In the genomic region with DNA sequence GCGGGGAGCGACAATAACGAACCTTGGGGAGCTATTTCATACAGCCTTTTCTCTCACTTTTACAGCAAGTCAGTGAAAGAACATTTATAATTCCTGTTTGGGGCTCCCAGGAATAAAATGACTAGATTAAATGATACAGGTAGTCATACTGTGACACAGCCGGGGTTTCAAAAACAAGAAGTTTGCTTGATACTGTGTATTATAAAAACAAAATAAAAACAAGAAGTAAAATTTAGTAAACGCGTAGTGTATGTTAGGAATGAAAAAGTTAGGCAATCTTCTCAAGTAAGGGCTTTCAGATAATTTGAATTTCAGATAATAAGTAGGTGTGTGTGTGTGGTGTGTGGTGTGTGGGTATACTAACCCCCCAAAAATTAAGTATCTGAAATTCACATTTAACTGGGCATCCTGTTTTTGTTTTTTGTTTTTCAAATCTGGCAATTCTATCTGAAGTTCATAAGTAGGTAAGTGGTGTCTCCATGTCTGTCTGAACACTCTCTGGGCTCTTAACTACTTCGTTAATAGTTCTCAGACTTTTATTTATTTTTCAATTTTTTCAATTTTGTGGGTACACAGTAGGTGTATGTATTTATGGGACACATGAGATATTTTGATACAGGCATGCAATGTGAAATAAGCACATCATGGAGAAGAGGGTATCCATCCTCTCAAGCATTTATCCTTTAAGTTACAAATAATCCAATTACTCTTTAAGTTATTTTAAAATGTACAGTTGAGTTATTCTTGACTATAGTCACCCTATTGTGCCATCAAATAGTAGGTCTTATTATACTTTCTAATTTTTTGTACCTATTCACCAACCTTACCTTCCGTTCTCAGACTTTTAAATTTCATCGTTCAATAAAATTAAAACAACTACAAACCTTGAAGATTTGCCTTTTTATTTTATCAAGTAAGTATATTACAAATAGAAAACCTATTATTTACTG, we compare ENCODE assay signal across 1 cellular context.
TF ChIP-seq lines count a peak whose summit lies in the region.

No MANE protein-coding gene starts in this region.

TF ChIP-seq in GM23338, 12 proteins besides CTCF, POLR2A, EP300 and RAD21 (continued from another document):
- TF ChIP-seq, protein P1, sequence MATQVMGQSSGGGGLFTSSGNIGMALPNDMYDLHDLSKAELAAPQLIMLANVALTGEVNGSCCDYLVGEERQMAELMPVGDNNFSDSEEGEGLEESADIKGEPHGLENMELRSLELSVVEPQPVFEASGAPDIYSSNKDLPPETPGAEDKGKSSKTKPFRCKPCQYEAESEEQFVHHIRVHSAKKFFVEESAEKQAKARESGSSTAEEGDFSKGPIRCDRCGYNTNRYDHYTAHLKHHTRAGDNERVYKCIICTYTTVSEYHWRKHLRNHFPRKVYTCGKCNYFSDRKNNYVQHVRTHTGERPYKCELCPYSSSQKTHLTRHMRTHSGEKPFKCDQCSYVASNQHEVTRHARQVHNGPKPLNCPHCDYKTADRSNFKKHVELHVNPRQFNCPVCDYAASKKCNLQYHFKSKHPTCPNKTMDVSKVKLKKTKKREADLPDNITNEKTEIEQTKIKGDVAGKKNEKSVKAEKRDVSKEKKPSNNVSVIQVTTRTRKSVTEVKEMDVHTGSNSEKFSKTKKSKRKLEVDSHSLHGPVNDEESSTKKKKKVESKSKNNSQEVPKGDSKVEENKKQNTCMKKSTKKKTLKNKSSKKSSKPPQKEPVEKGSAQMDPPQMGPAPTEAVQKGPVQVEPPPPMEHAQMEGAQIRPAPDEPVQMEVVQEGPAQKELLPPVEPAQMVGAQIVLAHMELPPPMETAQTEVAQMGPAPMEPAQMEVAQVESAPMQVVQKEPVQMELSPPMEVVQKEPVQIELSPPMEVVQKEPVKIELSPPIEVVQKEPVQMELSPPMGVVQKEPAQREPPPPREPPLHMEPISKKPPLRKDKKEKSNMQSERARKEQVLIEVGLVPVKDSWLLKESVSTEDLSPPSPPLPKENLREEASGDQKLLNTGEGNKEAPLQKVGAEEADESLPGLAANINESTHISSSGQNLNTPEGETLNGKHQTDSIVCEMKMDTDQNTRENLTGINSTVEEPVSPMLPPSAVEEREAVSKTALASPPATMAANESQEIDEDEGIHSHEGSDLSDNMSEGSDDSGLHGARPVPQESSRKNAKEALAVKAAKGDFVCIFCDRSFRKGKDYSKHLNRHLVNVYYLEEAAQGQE (IDR thresholded peaks at IDR 0.05; ENCODE audit: unreplicated experiment), result no peak
- no peak for TF ChIP-seq JUNB (IDR thresholded peaks at IDR 0.05; ENCODE audit: unreplicated experiment)
- TF ChIP-seq EZH2 (IDR thresholded peaks at IDR 0.05; ENCODE audit: low read depth, unreplicated experiment), result no peak
- TF ChIP-seq CREB1 (CRISPR knock-in tag; IDR thresholded peaks at IDR 0.05; ENCODE audit: low read depth), result no peak
- no peak for TF ChIP-seq NANOG (IDR thresholded peaks at IDR 0.05; ENCODE audit: borderline replicate concordance)
- TF ChIP-seq ZNF331 (CRISPR knock-in tag; IDR thresholded peaks at IDR 0.05; ENCODE audit: low read depth), result no peak
- TF ChIP-seq STAT1 (IDR thresholded peaks at IDR 0.05; ENCODE audit: unreplicated experiment), result no peak
